ENCODE assay signal across 19 cellular contexts in genomic region chr19:5337126-5337525, GRCh38. TPM values are rescaled to one million over a fixed set of nuclear protein-coding genes. Genes with fewer than 3 reads are reported as not detected.
DNase-seq lines count a peak whose midpoint lies in the region; ATAC-seq and TF ChIP-seq lines count a peak whose summit lies in the region.
"Had no signal": no experiment of that assay in that cellular context is flagged by ENCODE, and none has a peak within 500 bp of the region (broad histone marks: within the 10 kb centered on the region; RNA-seq: fewer than 3 reads in every experiment).

No MANE protein-coding gene starts in this region.

- peaks cover 46% of the 10 kb centered on the region for H3K27me3 Mint-ChIP-seq in activated naive CD4-positive, alpha-beta T cell treated with anti-CD3 and anti-CD28 coated beads, Interleukin-2, amount 50 U/mL, for 24 hours
- H3K27me3 Mint-ChIP-seq in glutamatergic neuron (ENCODE audit: unreplicated experiment): peaks cover 29% of the 10 kb centered on the region

- intact Hi-C loops in left ventricle myocardium superior (cut with micrococcal nuclease): no loop called here

- no peak overlapping the region for H4K8ac ChIP-seq in neuronal stem cell (ENCODE audit: low read depth, low read length)

- H3K36me3 ChIP-seq in neuronal stem cell (replicated peaks in 1 of 2; ENCODE audit: control insufficient read depth in 2 of 2, insufficient read depth in 2 of 2, low read length in 2 of 2): peaks cover 18 to 41% of the 10 kb centered on the region in 2 donors

- no peak overlapping the region for H3K14ac ChIP-seq in neuronal stem cell (ENCODE audit: low read length)

- no peak overlapping the region for H3K4me3 ChIP-seq in neuronal stem cell (ENCODE audit: low read length in 2 of 2)
- H3K4me3 ChIP-seq: GM12878, PC-9 had no signal

- no peak overlapping the region for H2BK15ac ChIP-seq in neuronal stem cell (ENCODE audit: low read length)

- peaks cover 19 to 23% of the 10 kb centered on the region in 2 donors for H3K4me1 ChIP-seq in neuronal stem cell (ENCODE audit: control insufficient read depth in 2 of 2, insufficient read depth in 1 of 2, low read depth in 1 of 2, low read length in 2 of 2)

- H3K23ac ChIP-seq in neuronal stem cell (ENCODE audit: low read depth, low read length, poor library complexity): peak overlapping the region; percentile 56

- no peak overlapping the region for H3K4me2 ChIP-seq in neuronal stem cell (ENCODE audit: insufficient read depth, low read length, poor library complexity, severe bottlenecking)
- H3K4me2 ChIP-seq: PC-9 had no signal

- H2AK5ac ChIP-seq in neuronal stem cell (ENCODE audit: low read depth, low read length): peak overlapping the region; percentile 23

- no peak for ATAC-seq in left ventricle myocardium superior

- no peak overlapping the region for H2BK120ac ChIP-seq in neuronal stem cell (ENCODE audit: low read depth, low read length)

- no peak overlapping the region for H3K4ac ChIP-seq in neuronal stem cell (ENCODE audit: low read length)

- DNase-seq in activated naive CD4-positive, alpha-beta T cell treated with Interleukin-2 at 50 U/mL for 16 hours: no peak
- no peak for DNase-seq in glutamatergic neuron
- no peak for DNase-seq in neuronal stem cell (ENCODE audit: low spot score)
- DNase-seq in left ventricle myocardium superior: no peak
- no peak for DNase-seq in dermis blood vessel endothelial cell
- DNase-seq in activated CD4-positive, alpha-beta T cell treated with anti-CD3 and anti-CD28 coated beads, Interleukin-2, amount 50 U/mL, for 48 hours: no peak
- no peak for DNase-seq in occipital lobe (lab: John Stamatoyannopoulos, UW)
- DNase-seq: Caco-2; CD4-positive, CD25-positive, alpha-beta regulatory T cell; GF-D8; NCI-H1417 treated with DMSO at 0.1 percent for 48 hours; NCI-H2029; NCI-H2171; PC-9; SIG-M5 had no signal

- peak overlapping the region; percentile 40 for H3K18ac ChIP-seq in neuronal stem cell (ENCODE audit: low read length)

- TF ChIP-seq CTCF in glutamatergic neuron (IDR thresholded peaks at IDR 0.05; ENCODE audit: partially characterized antibody, unreplicated experiment): no peak

- peaks cover 0 to 5% (median 0%) of the 10 kb centered on the region in 3 experiments for H3K27me3 ChIP-seq in neuronal stem cell (ENCODE audit: control insufficient read depth in 3 of 3, insufficient read depth in 3 of 3, low read depth in 1 of 3, low read length in 3 of 3)

- H2BK12ac ChIP-seq in neuronal stem cell (ENCODE audit: low read length): no peak overlapping the region

- peaks cover 20% of the 10 kb centered on the region for H3K79me1 ChIP-seq in neuronal stem cell (ENCODE audit: low read depth, low read length)

- no peak overlapping the region for H2AFZ ChIP-seq in neuronal stem cell (ENCODE audit: low read length)
- H2AFZ ChIP-seq: PC-9 had no signal

- H3K4me1 Mint-ChIP-seq in activated naive CD4-positive, alpha-beta T cell treated with anti-CD3 and anti-CD28 coated beads, Interleukin-2, amount 50 U/mL, for 24 hours: peaks cover 27% of the 10 kb centered on the region
- peaks cover 26% of the 10 kb centered on the region for H3K4me1 Mint-ChIP-seq in glutamatergic neuron (ENCODE audit: low read depth, unreplicated experiment)

- no peaks in the 10 kb centered on the region for H3K36me3 Mint-ChIP-seq in activated naive CD4-positive, alpha-beta T cell treated with anti-CD3 and anti-CD28 coated beads, Interleukin-2, amount 50 U/mL, for 24 hours
- H3K36me3 Mint-ChIP-seq in glutamatergic neuron (ENCODE audit: unreplicated experiment): peaks cover 4% of the 10 kb centered on the region
- H3K36me3 Mint-ChIP-seq: CD4-positive, CD25-positive, alpha-beta regulatory T cell had no signal

- H4K91ac ChIP-seq in neuronal stem cell (ENCODE audit: low read depth, low read length, poor library complexity): no peak overlapping the region

- no peak overlapping the region for H3K9ac ChIP-seq in neuronal stem cell (ENCODE audit: low read depth, low read length, poor library complexity)

- no peak overlapping the region for H3K4me3 Mint-ChIP-seq in activated naive CD4-positive, alpha-beta T cell treated with anti-CD3 and anti-CD28 coated beads, Interleukin-2, amount 50 U/mL, for 24 hours
- peak overlapping the region; percentile 97 for H3K4me3 Mint-ChIP-seq in glutamatergic neuron (ENCODE audit: unreplicated experiment)

- no peak overlapping the region for H3K27ac ChIP-seq in neuronal stem cell (replicated peaks; ENCODE audit: low read length)
- H3K27ac ChIP-seq: 22Rv1, PC-9, RWPE1 had no signal

- H3K9me3 Mint-ChIP-seq in activated naive CD4-positive, alpha-beta T cell treated with anti-CD3 and anti-CD28 coated beads, Interleukin-2, amount 50 U/mL, for 24 hours: no peaks in the 10 kb centered on the region
- peaks cover 24% of the 10 kb centered on the region for H3K9me3 Mint-ChIP-seq in glutamatergic neuron (ENCODE audit: unreplicated experiment)

- H3K9me3 ChIP-seq in neuronal stem cell (replicated peaks in 1 of 2; ENCODE audit: control insufficient read depth in 2 of 2, insufficient read depth in 1 of 2, low read depth in 1 of 2, low read length in 2 of 2): peaks cover 0 to 3% of the 10 kb centered on the region in 2 donors
- H3K9me3 ChIP-seq: Caco-2 had no signal

- no CpG with 5 or more reads among the region's 24 CpGs for WGBS in neuronal stem cell (ENCODE audit: extremely low coverage in 2 of 2, insufficient read length in 2 of 2, insufficient replicate concordance in 1 of 2), 2 donors

- H2BK5ac ChIP-seq in neuronal stem cell (ENCODE audit: low read length): no peak overlapping the region

- peak overlapping the region; percentile 51 for H3K27ac Mint-ChIP-seq in activated naive CD4-positive, alpha-beta T cell treated with anti-CD3 and anti-CD28 coated beads, Interleukin-2, amount 50 U/mL, for 24 hours
- peak overlapping the region; percentile 100 for H3K27ac Mint-ChIP-seq in glutamatergic neuron (ENCODE audit: unreplicated experiment)

RNA-seq across cellular contexts. Expression of gene PTPRS, which starts 3.5 kb away (rescaled TPM):
- 1,064 TPM for total RNA-seq in glutamatergic neuron (ENCODE audit: unreplicated experiment)
- 162 TPM for polyA plus RNA-seq in neuronal stem cell (2013, experiment 1 of 2)
- polyA plus RNA-seq in neuronal stem cell (2013, experiment 2 of 2): 172 TPM
- total RNA-seq in left ventricle myocardium superior: 39.3 TPM
- 17.5 and 26.2 TPM in 2 replicates for total RNA-seq in dermis blood vessel endothelial cell
- total RNA-seq in occipital lobe: 188 TPM
